9 cellular contexts compared by ENCODE assay signal in the genomic region with DNA sequence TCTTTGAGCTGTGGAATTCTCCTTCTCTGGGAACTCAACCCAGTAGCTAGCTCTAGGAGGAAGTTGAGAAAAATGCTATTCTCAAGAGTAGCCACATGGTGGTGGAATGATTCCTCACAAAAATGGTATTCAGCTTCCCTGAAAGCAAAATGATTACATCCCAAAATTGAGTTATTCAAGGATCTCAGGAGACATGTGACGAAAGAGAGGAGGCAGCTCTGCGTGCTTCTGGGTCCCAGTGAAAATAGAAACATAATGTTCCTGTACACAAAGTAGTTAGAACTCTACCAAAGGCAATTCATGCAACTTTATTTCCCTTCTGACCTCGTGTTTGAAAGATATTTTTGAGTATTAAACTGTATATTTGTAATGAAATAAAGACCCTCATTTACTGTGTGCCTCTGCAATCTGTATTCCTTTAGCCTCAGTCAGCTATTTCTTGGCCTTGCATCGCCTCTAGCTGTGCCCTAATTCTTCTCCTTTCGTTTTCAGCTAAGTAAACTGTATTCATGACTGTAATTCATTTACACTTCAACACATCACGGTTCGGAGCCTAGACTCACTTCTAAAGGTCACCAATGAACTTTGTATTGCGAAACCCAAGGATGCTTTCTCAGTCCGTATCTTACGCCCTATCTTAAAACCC.
A peak's percentile ranks its signal among the peaks of the same experiment; 100 is the strongest.
DNase-seq lines count a peak whose midpoint lies in the region; ATAC-seq and TF ChIP-seq lines count a peak whose summit lies in the region.
"Had no signal": no experiment of that assay in that cellular context is flagged by ENCODE, and none has a peak within 500 bp of the region (broad histone marks: within the 10 kb centered on the region; RNA-seq: fewer than 3 reads in every experiment).

No MANE protein-coding gene starts in this region.

- H3K27ac Mint-ChIP-seq in neural crest cell (ENCODE audit: unreplicated experiment), result no peak overlapping the region
- H3K27ac Mint-ChIP-seq: CD4-positive, alpha-beta memory T cell had no signal

- no peaks in the 10 kb centered on the region for H3K4me1 Mint-ChIP-seq in neural crest cell
- H3K4me1 Mint-ChIP-seq: CD4-positive, alpha-beta memory T cell had no signal

- no peaks in the 10 kb centered on the region for H3F3A ChIP-seq in SU-DHL-6 (ENCODE audit: insufficient read depth)

- ATAC-seq in HG03342 (IDR thresholded peaks at IDR 0.05; ENCODE audit: unreplicated experiment), result no peak

- no peaks in the 10 kb centered on the region for H3K9me2 ChIP-seq in SU-DHL-6 (replicated peaks; ENCODE audit: insufficient read depth, low read length)

- H3K27ac ChIP-seq in SU-DHL-6 (ENCODE audit: low read depth, low read length), result no peak overlapping the region

- no peaks in the 10 kb centered on the region for H3K27me3 ChIP-seq in SU-DHL-6 (ENCODE audit: low read length)

- H3K36me3 ChIP-seq in SU-DHL-6 (ENCODE audit: low read length), result no peaks in the 10 kb centered on the region

- H4K20me1 ChIP-seq in SU-DHL-6 (ENCODE audit: low read depth, low read length), result no peaks in the 10 kb centered on the region

- H2AFZ ChIP-seq in SU-DHL-6 (ENCODE audit: low read depth, low read length, severe bottlenecking), result peak overlapping the region; percentile 55

- H3K27me3 Mint-ChIP-seq in neural crest cell (ENCODE audit: low read depth), result no peaks in the 10 kb centered on the region
- H3K27me3 Mint-ChIP-seq: CD4-positive, alpha-beta memory T cell had no signal

- H3K9me3 Mint-ChIP-seq in neural crest cell, result no peaks in the 10 kb centered on the region

- H3K9me3 ChIP-seq in SU-DHL-6 (ENCODE audit: insufficient read depth, low read length), result no peaks in the 10 kb centered on the region

- peak; percentile 22 to 49 for DNase-seq in NCI-H2081 (lab: John Stamatoyannopoulos, UW)
- DNase-seq in NCI-H2081 treated with DMSO at 0.1 percent for 48 hours (lab: John Stamatoyannopoulos, UW), result no peak
- peak; percentile 27 for DNase-seq in HPDE6-E6E7 (ENCODE audit: extremely low spot score)
- peak; percentile 97 for DNase-seq in fibroblast of mammary gland (ENCODE audit: low read depth)
- DNase-seq in neural crest cell (ENCODE audit: low read depth, low spot score), result no peak
- DNase-seq in NCI-H187 (lab: John Stamatoyannopoulos, UW), result no peak

- TF ChIP-seq CTCF in SU-DHL-6 (IDR thresholded peaks at IDR 0.05; ENCODE audit: insufficient read depth, low read length, poor library complexity, severe bottlenecking) (no peak), fibroblast of mammary gland (conservative IDR thresholded peaks at IDR 0.05; ENCODE audit: control insufficient read depth, insufficient read depth, low read depth, low read length) (peak; percentile 76), neural crest cell (conservative IDR thresholded peaks at IDR 0.05) (peak; percentile 72)

- no peak overlapping the region for H3K4me2 ChIP-seq in SU-DHL-6 (ENCODE audit: low read depth, low read length, poor library complexity, severe bottlenecking)

- H3K4me3 Mint-ChIP-seq in neural crest cell, result no peak overlapping the region
- H3K4me3 Mint-ChIP-seq: CD4-positive, alpha-beta memory T cell had no signal

- H3K4me3 ChIP-seq in SU-DHL-6 (ENCODE audit: insufficient read depth, low read length, poor library complexity, severe bottlenecking) (no peak overlapping the region), fibroblast of mammary gland (ENCODE audit: control insufficient read depth, low read depth, low read length) (no peak overlapping the region)

- no peaks in the 10 kb centered on the region for H3K79me2 ChIP-seq in SU-DHL-6 (ENCODE audit: insufficient read depth, low read length)

- no peaks in the 10 kb centered on the region for H3K36me3 Mint-ChIP-seq in neural crest cell (ENCODE audit: low read depth)
- H3K36me3 Mint-ChIP-seq: CD4-positive, alpha-beta memory T cell had no signal

- H3K9ac ChIP-seq in SU-DHL-6 (ENCODE audit: low read length), result no peak overlapping the region

Comparison
In these comparisons a context has a peak if more than half of its experiments do, and no peak if none do; other contexts are left out.
1. DNase-seq: peak in NCI-H2081 (2 of 2), HPDE6-E6E7 (single experiment) and fibroblast of mammary gland (single experiment); none in NCI-H2081 treated with DMSO at 0.1 percent for 48 hours (single experiment), neural crest cell (single experiment) and NCI-H187 (0 of 2).